14 cellular contexts compared by ENCODE assay signal in the genomic region with DNA sequence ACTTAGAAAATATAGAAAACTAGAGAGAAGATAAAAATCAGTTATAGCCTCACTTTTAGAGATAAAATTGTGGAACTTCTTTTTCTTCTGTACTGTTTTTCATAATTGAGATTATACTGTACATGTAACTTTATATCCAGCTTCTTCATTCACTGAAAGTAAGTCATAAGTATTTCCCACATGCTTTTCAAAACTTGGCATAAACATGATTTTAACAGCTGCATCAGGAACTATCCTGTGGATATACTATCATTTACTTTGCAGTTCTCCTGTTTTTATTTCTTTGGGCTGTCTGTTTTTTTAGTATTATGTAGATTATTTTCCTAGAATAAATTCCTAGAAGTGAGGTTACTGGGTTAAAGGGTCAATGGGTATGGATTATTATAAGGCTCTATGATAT.
"Had no signal": no experiment of that assay in that cellular context is flagged by ENCODE, and none has a peak within 500 bp of the region (broad histone marks: within the 10 kb centered on the region; RNA-seq: fewer than 3 reads in every experiment).

No MANE protein-coding gene starts in this region.

- H3K4me1 Mint-ChIP-seq: stimulated activated memory B cell treated with anti-CD40 and anti-IgM and Interleukin-4, amounts not matched to agents 10 μg/mL and 1 μg/mL and 100 μg/mL, for 72 hours had no signal

- H3K27me3 ChIP-seq: cardiac muscle cell, esophagus squamous epithelium had no signal

- H3K9me3 Mint-ChIP-seq: activated naive CD4-positive, alpha-beta T cell treated with anti-CD3 and anti-CD28 coated beads, Interleukin-2, amount 10 ng/mL, durations not matched to agents 7 days and 5 days; stimulated activated memory B cell treated with anti-CD40 and anti-IgM and Interleukin-4, amounts not matched to agents 10 μg/mL and 1 μg/mL and 100 μg/mL, for 72 hours had no signal

- H3K4me3 ChIP-seq: cardiac muscle cell, esophagus squamous epithelium, left ventricle myocardium inferior had no signal

- H3K27me3 Mint-ChIP-seq: activated naive CD4-positive, alpha-beta T cell treated with anti-CD3 and anti-CD28 coated beads, Interleukin-2, amount 10 ng/mL, durations not matched to agents 7 days and 5 days; stimulated activated memory B cell treated with anti-CD40 and anti-IgM and Interleukin-4, amounts not matched to agents 10 μg/mL and 1 μg/mL and 100 μg/mL, for 72 hours had no signal

- H3K36me3 ChIP-seq: cardiac muscle cell, left ventricle myocardium inferior had no signal

- ATAC-seq: activated CD4-positive, CD25-positive, alpha-beta regulatory T cell treated with anti-CD3 and anti-CD28 coated beads, Interleukin-2, amount 50 U/mL, for 24 hours; sciatic nerve; stimulated activated memory B cell treated with anti-CD40 and anti-IgM and Interleukin-4, amounts not matched to agents 10 μg/mL and 1 μg/mL and 100 μg/mL, for 72 hours had no signal

- DNase-seq: activated CD4-positive, alpha-beta T cell treated with anti-CD3 and anti-CD28 coated beads, Interleukin-2, amount 50 U/mL, for 1 hour; activated CD8-positive, alpha-beta memory T cell treated with anti-CD3 and anti-CD28 coated beads for 24 hours; activated naive CD4-positive, alpha-beta T cell treated with anti-CD3 and anti-CD28 coated beads, Interleukin-2, amount 10 ng/mL, durations not matched to agents 7 days and 5 days; cortex of kidney; effector CD4-positive, alpha-beta T cell; esophagus squamous epithelium; foreskin fibroblast; glutamatergic neuron; left ventricle myocardium inferior; T-helper 9 cell had no signal

- H3K9me3 ChIP-seq: esophagus squamous epithelium, left ventricle myocardium inferior had no signal

- H3K4me3 Mint-ChIP-seq: activated naive CD4-positive, alpha-beta T cell treated with anti-CD3 and anti-CD28 coated beads, Interleukin-2, amount 10 ng/mL, durations not matched to agents 7 days and 5 days; stimulated activated memory B cell treated with anti-CD40 and anti-IgM and Interleukin-4, amounts not matched to agents 10 μg/mL and 1 μg/mL and 100 μg/mL, for 72 hours had no signal

- H3K27ac ChIP-seq: cardiac muscle cell, left ventricle myocardium inferior had no signal

- H3K27ac Mint-ChIP-seq: activated naive CD4-positive, alpha-beta T cell treated with anti-CD3 and anti-CD28 coated beads, Interleukin-2, amount 10 ng/mL, durations not matched to agents 7 days and 5 days; stimulated activated memory B cell treated with anti-CD40 and anti-IgM and Interleukin-4, amounts not matched to agents 10 μg/mL and 1 μg/mL and 100 μg/mL, for 72 hours had no signal
